28 cellular contexts compared by ENCODE assay signal in the genomic region with DNA sequence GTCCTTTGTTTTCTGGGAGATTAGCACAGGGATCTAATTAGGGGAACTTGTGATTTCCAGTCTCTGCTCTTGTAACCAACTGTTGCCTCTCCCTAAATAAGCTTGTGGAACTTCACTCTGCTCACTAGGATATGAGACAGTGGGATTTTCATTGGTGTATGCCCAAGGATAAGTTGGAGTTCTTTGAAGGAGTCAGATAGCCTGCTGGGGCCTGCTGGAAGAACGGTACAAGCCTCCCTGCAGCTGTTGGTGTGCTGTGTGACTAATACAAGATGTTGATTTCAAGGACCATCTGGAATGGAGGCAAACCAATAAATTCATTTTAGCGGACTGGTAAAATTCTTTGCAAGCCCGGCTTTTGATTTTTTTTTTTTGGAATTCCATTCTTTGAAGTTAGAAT.
A peak's percentile ranks its signal among the peaks of the same experiment; 100 is the strongest.
DNase-seq lines count a peak whose midpoint lies in the region; TF ChIP-seq lines count a peak whose summit lies in the region.
"Had no signal": no experiment of that assay in that cellular context is flagged by ENCODE, and none has a peak within 500 bp of the region (broad histone marks: within the 10 kb centered on the region; RNA-seq: fewer than 3 reads in every experiment).

No MANE protein-coding gene starts in this region.

- H3K4me1 ChIP-seq in Caco-2 = peaks cover 39% of the 10 kb centered on the region
- H3K4me1 ChIP-seq in CD8-positive, alpha-beta memory T cell (ENCODE audit: insufficient read depth, low read length) = no peaks in the 10 kb centered on the region
- H3K4me1 ChIP-seq: tibial artery had no signal

- TF ChIP-seq CTCF in Caco-2 (IDR thresholded peaks at IDR 0.05; ENCODE audit: insufficient read depth in 1 of 2, low read depth in 1 of 2, low read length in 1 of 2, severe bottlenecking in 1 of 2, unreplicated experiment in 1 of 2) (no peak), epithelial cell of esophagus (IDR thresholded peaks at IDR 0.05; ENCODE audit: insufficient read depth, low read depth, low read length, missing control alignments) (no peak), nephron (IDR thresholded peaks at IDR 0.05; ENCODE audit: unreplicated experiment in 3 of 3) (no peak)

- H3K4me3 Mint-ChIP-seq in Caco-2 (ENCODE audit: unreplicated experiment) (no peak overlapping the region), nephron (no peak overlapping the region)
- no peak overlapping the region for H3K4me3 Mint-ChIP-seq in CD8-positive, alpha-beta memory T cell
- H3K4me3 Mint-ChIP-seq: activated CD4-positive, alpha-beta memory T cell treated with anti-CD3 and anti-CD28 coated beads, Interleukin-2, amount 10 ng/mL, durations not matched to agents 7 days and 5 days; activated naive CD4-positive, alpha-beta T cell treated with anti-CD3 and anti-CD28 coated beads, Interleukin-2, amount 50 U/mL, for 24 hours; activated T-helper 17 cell treated with anti-CD3 and anti-CD28 coated beads, Interleukin-2, amount 50 U/mL, for 72 hours; CD4-positive, alpha-beta memory T cell; dendritic cell treated with granulocyte-macrophage colony-stimulating factor and Interleukin-4, amounts not matched to agents 40 ng/mL and 50 ng/mL, for 4 days; endodermal cell; stimulated activated naive CD8-positive, alpha-beta T cell treated with anti-CD3 and anti-CD28 coated beads, Interleukin-15, amount 100 ng/mL, for 72 hours; T-helper 1 cell treated with Interleukin-12 subunit alpha and Interleukin-12 subunit beta and Interleukin-4 antibody, amounts not matched to agents 30 μg/mL and 1 μg/mL, for 36 hours had no signal

- BruUV-seq in Caco-2 (replicated peaks; lab: Mats Ljungman, UMichigan) = no TSS peak

- H3K36me3 ChIP-seq in Caco-2 (ENCODE audit: control insufficient read depth, insufficient read depth, low read length) = no peaks in the 10 kb centered on the region; the same call in 1 of the 2 replicates
- H3K36me3 ChIP-seq in CD8-positive, alpha-beta memory T cell (ENCODE audit: insufficient read depth, low read length) = no peaks in the 10 kb centered on the region
- H3K36me3 ChIP-seq: tibial artery had no signal

- DNase-seq in Caco-2 (no peak), NCI-H69 (lab: John Stamatoyannopoulos, UW) (peak; percentile 16), epithelial cell of esophagus (ENCODE audit: low read depth) (peak; percentile 5), COLO668 (lab: John Stamatoyannopoulos, UW; ENCODE audit: unreplicated experiment) (no peak), UCSD-AML1 (lab: John Stamatoyannopoulos, UW; ENCODE audit: unreplicated experiment) (no peak), MV-4-11 (lab: John Stamatoyannopoulos, UW) (no peak)
- DNase-seq in CD8-positive, alpha-beta memory T cell = no peak
- DNase-seq: activated CD4-positive, alpha-beta memory T cell treated with anti-CD3 and anti-CD28 coated beads, Interleukin-2, amount 10 ng/mL, durations not matched to agents 7 days and 5 days; activated CD4-positive, CD25-positive, alpha-beta regulatory T cell treated with anti-CD3 and anti-CD28 coated beads, Interleukin-2, amount 50 U/mL, for 72 hours; activated CD8-positive, alpha-beta memory T cell treated with anti-CD3 and anti-CD28 coated beads, Interleukin-2, amount 50 U/mL, for 48 hours; CD4-positive, alpha-beta memory T cell; central memory CD4-positive, alpha-beta T cell; DMS53; endodermal cell; NCI-H1105 treated with DMSO at 0.1 percent for 48 hours; NCI-H2029; NCI-H2227 treated with DMSO at 0.1 percent for 48 hours; NCI-H748 treated with DMSO at 0.1 percent for 48 hours; stimulated activated CD8-positive, alpha-beta memory T cell treated with anti-CD3 and anti-CD28 coated beads, Interleukin-4, amount 100 ng/mL, for 48 hours; stimulated activated naive CD8-positive, alpha-beta T cell treated with anti-CD3 and anti-CD28 coated beads, Interleukin-15, amount 100 ng/mL, for 72 hours; tibial artery had no signal

- no peak overlapping the region for H3K4me3 ChIP-seq in Caco-2 (ENCODE audit: low read depth, low read length)
- no peak overlapping the region for H3K4me3 ChIP-seq in epithelial cell of esophagus (ENCODE audit: low read length)
- no peak overlapping the region for H3K4me3 ChIP-seq in CD8-positive, alpha-beta memory T cell (ENCODE audit: low read length)
- H3K4me3 ChIP-seq: tibial artery had no signal

- CTCF ChIA-PET in Caco-2 (lab: Charles Lee) = no interaction called here
- CTCF ChIA-PET in CD8-positive, alpha-beta memory T cell (lab: Charles Lee) = no interaction called here

- H3K27me3 Mint-ChIP-seq in Caco-2 (ENCODE audit: insufficient read depth, unreplicated experiment) (no peaks in the 10 kb centered on the region), nephron (ENCODE audit: low read depth) (no peaks in the 10 kb centered on the region)
- peaks cover 12 to 37% of the 10 kb centered on the region in 2 donors for H3K27me3 Mint-ChIP-seq in CD8-positive, alpha-beta memory T cell
- H3K27me3 Mint-ChIP-seq: dendritic cell treated with granulocyte-macrophage colony-stimulating factor and Interleukin-4, amounts not matched to agents 40 ng/mL and 50 ng/mL, for 4 days; progenitor cell of endocrine pancreas had no signal

- H3K27ac Mint-ChIP-seq in Caco-2 (ENCODE audit: unreplicated experiment) (peak overlapping the region; percentile 49), nephron (peak overlapping the region; percentile 10 to 63 (median 40))
- no peak overlapping the region for H3K27ac Mint-ChIP-seq in CD8-positive, alpha-beta memory T cell
- H3K27ac Mint-ChIP-seq: activated CD4-positive, alpha-beta memory T cell treated with anti-CD3 and anti-CD28 coated beads, Interleukin-2, amount 10 ng/mL, durations not matched to agents 7 days and 5 days; activated naive CD4-positive, alpha-beta T cell treated with anti-CD3 and anti-CD28 coated beads, Interleukin-2, amount 50 U/mL, for 24 hours; activated T-helper 17 cell treated with anti-CD3 and anti-CD28 coated beads, Interleukin-2, amount 50 U/mL, for 72 hours; CD4-positive, alpha-beta memory T cell; dendritic cell treated with granulocyte-macrophage colony-stimulating factor and Interleukin-4, amounts not matched to agents 40 ng/mL and 50 ng/mL, for 4 days; endodermal cell; progenitor cell of endocrine pancreas; stimulated activated naive CD8-positive, alpha-beta T cell treated with anti-CD3 and anti-CD28 coated beads, Interleukin-15, amount 100 ng/mL, for 72 hours; T-helper 1 cell treated with Interleukin-12 subunit alpha and Interleukin-12 subunit beta and Interleukin-4 antibody, amounts not matched to agents 30 μg/mL and 1 μg/mL, for 36 hours had no signal

- POLR2A ChIA-PET in Caco-2 (lab: Charles Lee) = no interaction called here
- POLR2A ChIA-PET in CD8-positive, alpha-beta memory T cell (lab: Charles Lee) = no interaction called here

- H3K4me1 Mint-ChIP-seq in Caco-2 (ENCODE audit: low read depth, unreplicated experiment) (peaks cover 37% of the 10 kb centered on the region), nephron (peaks cover 45% of the 10 kb centered on the region)
- H3K4me1 Mint-ChIP-seq in CD8-positive, alpha-beta memory T cell = no peaks in the 10 kb centered on the region
- H3K4me1 Mint-ChIP-seq: activated CD4-positive, alpha-beta memory T cell treated with anti-CD3 and anti-CD28 coated beads, Interleukin-2, amount 10 ng/mL, durations not matched to agents 7 days and 5 days; activated naive CD4-positive, alpha-beta T cell treated with anti-CD3 and anti-CD28 coated beads, Interleukin-2, amount 50 U/mL, for 24 hours; activated T-helper 17 cell treated with anti-CD3 and anti-CD28 coated beads, Interleukin-2, amount 50 U/mL, for 72 hours; stimulated activated naive CD8-positive, alpha-beta T cell treated with anti-CD3 and anti-CD28 coated beads, Interleukin-15, amount 100 ng/mL, for 72 hours had no signal

- H3K9me3 ChIP-seq in Caco-2 = peaks cover 4% of the 10 kb centered on the region; the same call in 1 of the 2 replicates
- no peaks in the 10 kb centered on the region for H3K9me3 ChIP-seq in CD8-positive, alpha-beta memory T cell (ENCODE audit: low read length)
- H3K9me3 ChIP-seq: tibial artery had no signal

- H3K9me3 Mint-ChIP-seq in Caco-2 (ENCODE audit: unreplicated experiment) (no peaks in the 10 kb centered on the region), nephron (no peaks in the 10 kb centered on the region)
- H3K9me3 Mint-ChIP-seq in CD8-positive, alpha-beta memory T cell = no peaks in the 10 kb centered on the region
- H3K9me3 Mint-ChIP-seq: activated CD4-positive, alpha-beta memory T cell treated with anti-CD3 and anti-CD28 coated beads, Interleukin-2, amount 10 ng/mL, durations not matched to agents 7 days and 5 days; activated naive CD4-positive, alpha-beta T cell treated with anti-CD3 and anti-CD28 coated beads, Interleukin-2, amount 50 U/mL, for 24 hours; activated T-helper 17 cell treated with anti-CD3 and anti-CD28 coated beads, Interleukin-2, amount 50 U/mL, for 72 hours; stimulated activated naive CD8-positive, alpha-beta T cell treated with anti-CD3 and anti-CD28 coated beads, Interleukin-15, amount 100 ng/mL, for 72 hours had no signal

- no peak overlapping the region for H3K27ac ChIP-seq in CD8-positive, alpha-beta memory T cell (ENCODE audit: low read depth, low read length)
- H3K27ac ChIP-seq: RWPE1, tibial artery had no signal

- no peaks in the 10 kb centered on the region for H3K27me3 ChIP-seq in Caco-2 (replicated peaks; ENCODE audit: control insufficient read depth, insufficient read depth, low read length)
- H3K27me3 ChIP-seq in CD8-positive, alpha-beta memory T cell (ENCODE audit: insufficient read depth, low read length, poor library complexity, severe bottlenecking) = no peaks in the 10 kb centered on the region
- H3K27me3 ChIP-seq: tibial artery had no signal

- H3K36me3 Mint-ChIP-seq in Caco-2 (ENCODE audit: insufficient read depth, unreplicated experiment) = peaks cover 14% of the 10 kb centered on the region
- peaks cover 43% of the 10 kb centered on the region for H3K36me3 Mint-ChIP-seq in nephron (ENCODE audit: low read depth)
- no peaks in the 10 kb centered on the region for H3K36me3 Mint-ChIP-seq in CD8-positive, alpha-beta memory T cell
- H3K36me3 Mint-ChIP-seq: activated naive CD4-positive, alpha-beta T cell treated with anti-CD3 and anti-CD28 coated beads, Interleukin-2, amount 50 U/mL, for 24 hours; CD4-positive, alpha-beta memory T cell had no signal

- intact Hi-C loops in Caco-2 (cut with micrococcal nuclease; ENCODE audit: unreplicated experiment) = no loop called here

Comparison
In these comparisons a context has a peak if more than half of its experiments do, and no peak if none do; other contexts are left out.
1. DNase-seq: peak in NCI-H69 (single experiment) and epithelial cell of esophagus (single experiment); none in Caco-2 (0 of 2), COLO668 (single experiment), UCSD-AML1 (single experiment), CD8-positive, alpha-beta memory T cell (0 of 5) and MV-4-11 (single experiment).
2. H3K27ac Mint-ChIP-seq: peak in Caco-2 (single experiment) and nephron (3 of 3); none in CD8-positive, alpha-beta memory T cell (0 of 8).